Comparison of ENCODE assay signal across 10 cellular contexts in genomic region chr12:71654200-71654599, GRCh38.
"Had no signal": no experiment of that assay in that cellular context is flagged by ENCODE, and none has a peak within 500 bp of the region (broad histone marks: within the 10 kb centered on the region; RNA-seq: fewer than 3 reads in every experiment).

No MANE protein-coding gene starts in this region.

- ATAC-seq: lower lobe of right lung had no signal

- H3K9me3 ChIP-seq: esophagus muscularis mucosa had no signal

- H3K27ac ChIP-seq: esophagus muscularis mucosa, lower lobe of right lung, transverse colon had no signal

- H3K9me3 Mint-ChIP-seq: immature natural killer cell had no signal

- H3K27me3 ChIP-seq: esophagus muscularis mucosa, transverse colon had no signal

- H3K4me3 ChIP-seq: esophagus muscularis mucosa, lower lobe of right lung, smooth muscle cell, transverse colon had no signal

- DNase-seq: activated CD4-positive, CD25-positive, alpha-beta regulatory T cell; activated naive CD4-positive, alpha-beta T cell treated with Interleukin-2 at 50 U/mL for 16 hours; glutamatergic neuron; immature natural killer cell; lower lobe of right lung; midbrain; substantia nigra; transverse colon had no signal
